In the genomic region with DNA sequence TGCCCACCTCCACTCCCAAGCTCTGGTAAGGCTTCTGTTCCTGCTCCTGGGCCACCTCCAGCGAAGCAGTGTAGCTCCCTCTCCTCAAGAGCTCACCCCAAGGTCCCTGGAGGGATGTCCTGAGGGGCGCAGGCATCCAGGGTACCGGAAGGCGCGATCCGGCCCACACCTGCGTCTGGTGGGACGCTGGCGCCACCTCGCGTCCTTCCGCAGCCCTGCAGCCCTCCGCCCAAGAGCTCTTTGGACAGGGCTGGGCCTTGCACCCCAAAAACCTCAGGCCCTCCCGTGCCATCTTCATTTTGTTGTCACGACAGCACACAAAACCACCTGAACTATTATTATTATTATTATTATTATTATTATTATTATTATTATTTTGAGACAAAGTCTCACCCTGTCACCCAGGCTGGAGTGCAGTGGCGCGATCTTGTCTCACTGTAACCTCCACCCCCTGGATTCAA, we compare ENCODE assay signal across 9 cellular contexts. TPM values are rescaled to one million over a fixed set of nuclear protein-coding genes. Genes with fewer than 3 reads are reported as not detected.
DNase-seq lines count a peak whose midpoint lies in the region; ATAC-seq and TF ChIP-seq lines count a peak whose summit lies in the region.
"Had no signal": no experiment of that assay in that cellular context is flagged by ENCODE, and none has a peak within 500 bp of the region (broad histone marks: within the 10 kb centered on the region; RNA-seq: fewer than 3 reads in every experiment).

No MANE protein-coding gene starts in this region.

- no peaks in the 10 kb centered on the region for H3K36me3 ChIP-seq in hepatocyte (replicated peaks; ENCODE audit: insufficient read depth, low read depth)

- no peaks in the 10 kb centered on the region for H3K27me3 ChIP-seq in hepatocyte

- no peaks in the 10 kb centered on the region for H3K4me1 Mint-ChIP-seq in activated T-cell treated with anti-CD3 and anti-CD28 coated beads, Interleukin-2, amount 50 U/mL, for 72 hours (ENCODE audit: low read depth)
- H3K4me1 Mint-ChIP-seq in stimulated activated naive B cell treated with anti-CD40 and anti-IgM and Interleukin-4, amounts not matched to agents 10 μg/mL and 1 μg/mL and 100 μg/mL, for 72 hours: peaks cover 3 to 6% of the 10 kb centered on the region in 2 donors

- no peak overlapping the region for H3K4me2 ChIP-seq in hepatocyte

- no peak overlapping the region for H3K4me3 ChIP-seq in hepatocyte

- peak; percentile 31 for DNase-seq in NCI-H2029 (lab: John Stamatoyannopoulos, UW)
- DNase-seq in NCI-H2029 treated with DMSO at 0.1 percent for 48 hours (lab: John Stamatoyannopoulos, UW): no peak
- DNase-seq in activated T-cell treated with anti-CD3 and anti-CD28 coated beads, Interleukin-2, amount 50 U/mL, for 72 hours: peak; percentile 53 to 54
- DNase-seq in hepatocyte (ENCODE audit: low spot score): peak; percentile 68
- DNase-seq in stimulated activated naive B cell treated with anti-CD40 and anti-IgM and Interleukin-4, amounts not matched to agents 10 μg/mL and 1 μg/mL and 100 μg/mL, for 72 hours: peak; percentile 9
- DNase-seq: naive B cell had no signal

- WGBS in hepatocyte (ENCODE audit: low lambda C conversion rate, missing lambda C conversion rate): 16% methylated on average over 17 of the region's 17 CpGs

- H2AFZ ChIP-seq in hepatocyte: no peak overlapping the region

- no peak overlapping the region for H3K4me3 Mint-ChIP-seq in activated T-cell treated with anti-CD3 and anti-CD28 coated beads, Interleukin-2, amount 50 U/mL, for 72 hours
- H3K4me3 Mint-ChIP-seq in stimulated activated naive B cell treated with anti-CD40 and anti-IgM and Interleukin-4, amounts not matched to agents 10 μg/mL and 1 μg/mL and 100 μg/mL, for 72 hours: no peak overlapping the region

- peak; percentile 63 for TF ChIP-seq CTCF in LNCAP (IDR thresholded peaks at IDR 0.05)
- TF ChIP-seq CTCF in hepatocyte (IDR thresholded peaks at IDR 0.05; ENCODE audit: poor library complexity): peak; percentile 80

- no peaks in the 10 kb centered on the region for H3K79me2 ChIP-seq in hepatocyte

- H3K9me3 Mint-ChIP-seq in activated T-cell treated with anti-CD3 and anti-CD28 coated beads, Interleukin-2, amount 50 U/mL, for 72 hours: peaks cover 0 to 2% of the 10 kb centered on the region in 2 donors
- H3K9me3 Mint-ChIP-seq in stimulated activated naive B cell treated with anti-CD40 and anti-IgM and Interleukin-4, amounts not matched to agents 10 μg/mL and 1 μg/mL and 100 μg/mL, for 72 hours: peaks cover 0 to 2% of the 10 kb centered on the region in 2 donors

- no peaks in the 10 kb centered on the region for H3K36me3 Mint-ChIP-seq in activated T-cell treated with anti-CD3 and anti-CD28 coated beads, Interleukin-2, amount 50 U/mL, for 72 hours (ENCODE audit: insufficient read depth in 2 of 2)
- H3K36me3 Mint-ChIP-seq in stimulated activated naive B cell treated with anti-CD40 and anti-IgM and Interleukin-4, amounts not matched to agents 10 μg/mL and 1 μg/mL and 100 μg/mL, for 72 hours: no peaks in the 10 kb centered on the region
- H3K36me3 Mint-ChIP-seq: naive B cell had no signal

- H3K27ac ChIP-seq in hepatocyte: no peak overlapping the region

- H3K9me2 ChIP-seq in hepatocyte (replicated peaks; ENCODE audit: insufficient read depth): no peaks in the 10 kb centered on the region

- no peaks in the 10 kb centered on the region for H3K4me1 ChIP-seq in hepatocyte (ENCODE audit: insufficient read depth)

- no peaks in the 10 kb centered on the region for H4K20me1 ChIP-seq in hepatocyte (ENCODE audit: insufficient read depth, poor library complexity, severe bottlenecking)

- H3K27me3 Mint-ChIP-seq in activated T-cell treated with anti-CD3 and anti-CD28 coated beads, Interleukin-2, amount 50 U/mL, for 72 hours (ENCODE audit: low read depth): peaks cover 26% of the 10 kb centered on the region
- peaks cover 27 to 37% of the 10 kb centered on the region in 2 donors for H3K27me3 Mint-ChIP-seq in stimulated activated naive B cell treated with anti-CD40 and anti-IgM and Interleukin-4, amounts not matched to agents 10 μg/mL and 1 μg/mL and 100 μg/mL, for 72 hours

- no peaks in the 10 kb centered on the region for H3K9me3 ChIP-seq in hepatocyte (ENCODE audit: low read depth)

- no peak overlapping the region for H3K27ac Mint-ChIP-seq in activated T-cell treated with anti-CD3 and anti-CD28 coated beads, Interleukin-2, amount 50 U/mL, for 72 hours
- no peak overlapping the region for H3K27ac Mint-ChIP-seq in stimulated activated naive B cell treated with anti-CD40 and anti-IgM and Interleukin-4, amounts not matched to agents 10 μg/mL and 1 μg/mL and 100 μg/mL, for 72 hours

- peak in 1 of 2 donors; percentile 47 for ATAC-seq in activated T-cell treated with anti-CD3 and anti-CD28 coated beads, Interleukin-2, amount 50 U/mL, for 72 hours (replicated peaks in 1 of 2)
- peak; percentile 50 to 66 for ATAC-seq in stimulated activated naive B cell treated with anti-CD40 and anti-IgM and Interleukin-4, amounts not matched to agents 10 μg/mL and 1 μg/mL and 100 μg/mL, for 72 hours (replicated peaks)
- ATAC-seq in HG03196 (IDR thresholded peaks at IDR 0.05; ENCODE audit: unreplicated experiment) (no peak), HG03469 (IDR thresholded peaks at IDR 0.05; ENCODE audit: unreplicated experiment) (no peak)

RNA-seq across cellular contexts. Expression of a gene that starts 49.2 kb away (rescaled TPM):
- not detected for total RNA-seq in activated T-cell treated with anti-CD3 and anti-CD28 coated beads, Interleukin-2, amount 50 U/mL, for 72 hours
- not detected in 2 replicates for total RNA-seq in hepatocyte
- polyA plus RNA-seq in hepatocyte: not detected in 2 replicates

Comparison
In these comparisons a context has a peak if more than half of its experiments do, and no peak if none do; other contexts are left out.
1. ATAC-seq: peak in stimulated activated naive B cell treated with anti-CD40 and anti-IgM and Interleukin-4, amounts not matched to agents 10 μg/mL and 1 μg/mL and 100 μg/mL, for 72 hours (2 of 2); none in HG03196 (single experiment) and HG03469 (single experiment).